Comparison of ENCODE assay signal across 12 cellular contexts in the genomic region with DNA sequence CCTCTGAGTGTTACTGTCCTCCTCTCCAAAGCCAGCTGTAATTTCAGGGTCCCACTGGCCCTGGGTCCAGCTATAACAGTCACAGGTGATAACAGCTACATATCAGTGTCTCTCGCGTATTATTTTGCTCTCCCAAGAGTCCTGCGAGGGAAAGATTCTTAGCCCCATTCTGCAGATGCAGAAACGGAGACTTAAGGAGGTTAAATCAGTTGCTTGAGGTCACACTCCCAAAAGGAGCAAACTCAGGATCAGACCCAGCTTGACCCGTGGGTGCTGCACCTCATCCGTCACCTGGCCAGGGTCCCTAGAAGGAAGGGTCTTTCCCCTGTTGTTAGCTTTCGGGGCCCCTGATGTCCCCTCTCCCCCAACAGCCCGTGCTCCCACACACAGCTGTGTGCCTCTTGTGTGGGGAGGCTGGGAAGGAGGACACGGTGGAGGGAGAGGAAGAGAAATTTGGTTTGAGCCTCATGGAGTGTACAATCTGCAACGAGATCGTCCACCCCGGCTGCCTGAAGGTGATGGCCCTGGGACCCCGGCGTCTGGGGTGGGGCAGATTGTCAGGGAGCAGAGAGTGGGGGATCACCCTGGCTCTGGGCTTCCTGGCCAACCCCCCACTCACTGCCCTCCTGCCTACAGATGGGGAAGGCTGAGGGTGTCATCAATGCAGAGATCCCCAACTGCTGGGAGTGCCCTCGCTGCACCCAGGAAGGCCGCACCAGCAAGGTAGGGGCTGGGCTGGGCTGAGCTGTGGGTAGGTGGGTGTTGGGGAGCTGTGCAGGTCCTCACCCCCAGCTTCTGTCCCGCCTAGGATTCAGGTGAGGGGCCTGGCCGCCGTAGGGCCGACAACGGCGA. TPM values are rescaled to one million over a fixed set of nuclear protein-coding genes. Genes with fewer than 3 reads are reported as not detected.
DNase-seq lines count a peak whose midpoint lies in the region; ATAC-seq, FAIRE-seq and TF ChIP-seq lines count a peak whose summit lies in the region.
"Had no signal": no experiment of that assay in that cellular context is flagged by ENCODE, and none has a peak within 500 bp of the region (broad histone marks: within the 10 kb centered on the region; RNA-seq: fewer than 3 reads in every experiment).

No MANE protein-coding gene starts in this region.

- no peak overlapping the region for H3K9ac ChIP-seq in HepG2 (ENCODE audit: insufficient read depth, low read depth, low read length)

- H4K20me1 ChIP-seq in HepG2 (ENCODE audit: insufficient read depth, low read length) (no peaks in the 10 kb centered on the region; the same call in 1 of the 2 replicates), hepatocyte (ENCODE audit: insufficient read depth, poor library complexity, severe bottlenecking) (peaks cover 3% of the 10 kb centered on the region)

- TF ChIP-seq POLR2A in HepG2 (IDR thresholded peaks at IDR 0.05; ENCODE audit: insufficient read depth in 1 of 2, low read depth in 2 of 2, low read length in 2 of 2), result no peak
- no peak for TF ChIP-seq POLR2A in right lobe of liver (IDR thresholded peaks at IDR 0.05)
- TF ChIP-seq POLR2A in vagina (IDR thresholded peaks at IDR 0.05), result no peak

- no TSS peak for BruUV-seq in HepG2 (replicated peaks; lab: Mats Ljungman, UMichigan)

- H3K36me3 ChIP-seq in HepG2 (replicated peaks in 1 of 2; ENCODE audit: control insufficient read depth in 1 of 2, insufficient read depth in 2 of 2, low read length in 2 of 2) (peaks cover 11 to 21% of the 10 kb centered on the region in 2 experiments), right lobe of liver (no peaks in the 10 kb centered on the region), hepatocyte (replicated peaks; ENCODE audit: insufficient read depth, low read depth) (no peaks in the 10 kb centered on the region), vagina (peaks cover 3 to 8% of the 10 kb centered on the region in 2 donors)

- FAIRE-seq in HepG2 (lab: Jason Lieb, UNC), result no peak

- no peak for TF ChIP-seq RAD21 in HepG2 (CRISPR knock-in tag; IDR thresholded peaks at IDR 0.05)

- no peak for TF ChIP-seq EP300 in HepG2 (IDR thresholded peaks at IDR 0.05; ENCODE audit: low read depth in 2 of 2, low read length in 2 of 2)
- TF ChIP-seq EP300 in HepG2 (CRISPR knock-in tag; IDR thresholded peaks at IDR 0.05; ENCODE audit: borderline replicate concordance), result no peak

- H3K4me1 ChIP-seq in HepG2 (ENCODE audit: insufficient read depth, low read length) (peaks cover 13% of the 10 kb centered on the region), right lobe of liver (no peaks in the 10 kb centered on the region), hepatocyte (ENCODE audit: insufficient read depth) (peaks cover 5% of the 10 kb centered on the region), vagina (peaks cover 28% of the 10 kb centered on the region)

- intact Hi-C loops in HepG2 (cut with micrococcal nuclease; ENCODE audit: unreplicated experiment) (loop anchor here (10.0 kb wide), 1 partner anchor 232 kb away; a partner anchor contains a TSS), right lobe of liver (cut with DNase I) (no loop called here), vagina (cut with DNase I) (no loop called here)

- WGBS in HepG2 (ENCODE audit: low lambda C conversion rate), result 95% methylated on average over 20 of the region's 22 CpGs
- WGBS in right lobe of liver (ENCODE audit: insufficient coverage, low coverage, low lambda C conversion rate, missing lambda C conversion rate), result 89% methylated on average over 4 of the region's 22 CpGs
- 96% methylated on average over 17 of the region's 22 CpGs for WGBS in hepatocyte (ENCODE audit: low lambda C conversion rate, missing lambda C conversion rate)

- H3K4me3 ChIP-seq in HepG2 (replicated peaks in 1 of 3; ENCODE audit: insufficient read depth in 1 of 3, low read depth in 2 of 3, low read length in 3 of 3) (no peak overlapping the region), right lobe of liver (no peak overlapping the region), hepatocyte (no peak overlapping the region), vagina (no peak overlapping the region)
- H3K4me3 ChIP-seq: adrenal gland, MG63, PC-9, transverse colon had no signal

- in situ Hi-C loops in HepG2 (cut with HindIII; ENCODE audit: extremely low pct_ligation_motif_present, low pct_unique_long_range_greater_than_20kb), result no loop called here

- H2AFZ ChIP-seq in HepG2 (ENCODE audit: low read length) (no peak overlapping the region), hepatocyte (no peak overlapping the region)
- H2AFZ ChIP-seq: PC-9 had no signal

- POLR2A ChIA-PET in HepG2 (lab: Yijun Ruan, JAX), result interaction anchor here (0.5 to 2.4 kb wide), 5 partner anchors 15 to 252 kb away, joined by 3 to 8 read pairs (median 3); a partner anchor contains a TSS

- no peak overlapping the region for H3K27ac ChIP-seq in HepG2 (ENCODE audit: extremely low read length, insufficient read depth, low read length)
- no peak overlapping the region for H3K27ac ChIP-seq in right lobe of liver
- H3K27ac ChIP-seq in hepatocyte, result no peak overlapping the region
- H3K27ac ChIP-seq in vagina, result peak overlapping the region; percentile 59
- H3K27ac ChIP-seq: adrenal gland, PC-9, transverse colon had no signal

- H3K9me3 ChIP-seq in HepG2 (ENCODE audit: low read length), result no peaks in the 10 kb centered on the region
- no peaks in the 10 kb centered on the region for H3K9me3 ChIP-seq in right lobe of liver
- H3K9me3 ChIP-seq in hepatocyte (ENCODE audit: low read depth), result no peaks in the 10 kb centered on the region
- H3K9me3 ChIP-seq in vagina, result no peaks in the 10 kb centered on the region
- H3K9me3 ChIP-seq: adrenal gland, MG63, transverse colon had no signal

- H3K79me2 ChIP-seq in HepG2 (ENCODE audit: insufficient read depth, low read length) (no peaks in the 10 kb centered on the region), hepatocyte (peaks cover 14% of the 10 kb centered on the region)

- ATAC-seq in HepG2, result no peak
- ATAC-seq in right lobe of liver, result no peak

- no peak overlapping the region for H3K4me2 ChIP-seq in HepG2 (ENCODE audit: low read depth, low read length)
- H3K4me2 ChIP-seq in hepatocyte, result no peak overlapping the region
- H3K4me2 ChIP-seq: PC-9 had no signal

- TF ChIP-seq CTCF in HepG2 (CRISPR knock-in tag; IDR thresholded peaks at IDR 0.05) (no peak), right lobe of liver (IDR thresholded peaks at IDR 0.05) (no peak), hepatocyte (IDR thresholded peaks at IDR 0.05; ENCODE audit: poor library complexity) (no peak), vagina (IDR thresholded peaks at IDR 0.05) (no peak)

- DNase-seq in HepG2 (ENCODE audit: low spot score) (no peak), right lobe of liver (no peak), hepatocyte (ENCODE audit: low spot score) (peak; percentile 4), vagina (ENCODE audit: extremely low spot score in 2 of 2) (no peak), amniotic stem cell (lab: John Stamatoyannopoulos, UW) (no peak), HT-29 (ENCODE audit: low spot score) (no peak)
- DNase-seq: effector CD8-positive, alpha-beta T cell; T-helper 9 cell had no signal

- no peaks in the 10 kb centered on the region for H3K9me2 ChIP-seq in hepatocyte (replicated peaks; ENCODE audit: insufficient read depth)

- CTCF ChIA-PET in HepG2 (lab: Yijun Ruan, JAX; ENCODE audit: low intra/inter-chr PET ratio, low total read pairs), result no interaction called here

- H3K27me3 ChIP-seq in HepG2 (ENCODE audit: control insufficient read depth in 1 of 2, insufficient read depth in 2 of 2, low read length in 2 of 2) (no peaks in the 10 kb centered on the region; a peak in 1 of 5 replicates), right lobe of liver (no peaks in the 10 kb centered on the region), hepatocyte (no peaks in the 10 kb centered on the region), vagina (no peaks in the 10 kb centered on the region)
- H3K27me3 ChIP-seq: adrenal gland, MG63, transverse colon had no signal

RNA-seq across cellular contexts. Expression of a gene that starts 3.8 kb away (rescaled TPM):
- total RNA-seq in HepG2 (2016; rRNA removed; fragmentation: Illumina TruSeq; extraction: Trizol), result 7.4 and 13.7 TPM in 2 replicates
- 0.88 and 1.0 TPM in 2 replicates for total RNA-seq in HepG2 (2016; cell fraction: cytosol; rRNA removed; fragmentation: Illumina TruSeq; extraction: Trizol; ENCODE audit: low read depth)
- 7.5 and 14.8 TPM in 2 replicates for total RNA-seq in HepG2 (2016; cell fraction: insoluble cytoplasmic fraction; rRNA removed; fragmentation: Illumina TruSeq; extraction: Trizol)
- total RNA-seq in HepG2 (2016; cell fraction: membrane; rRNA removed; fragmentation: Illumina TruSeq; extraction: Trizol), result 3.5 and 3.7 TPM in 2 replicates
- total RNA-seq in HepG2 (2016; cell fraction: nucleus; rRNA removed; fragmentation: Illumina TruSeq; extraction: Trizol), result 7.2 and 8.5 TPM in 2 replicates
- polyA plus RNA-seq in HepG2 (2011; rRNA removed), result 6.0 and 10.1 TPM in 2 replicates
- 4.8 and 8.3 TPM in 2 replicates for polyA plus RNA-seq in HepG2 (2011; cell fraction: cytosol; rRNA removed)
- polyA plus RNA-seq in HepG2 (2011; cell fraction: nucleus; rRNA removed), result 32.6 and 42.1 TPM in 2 replicates
- 6.0 and 7.5 TPM in 2 replicates for polyA plus RNA-seq in HepG2 (2012)
- 0.59 and 0.62 TPM in 2 replicates for polyA plus RNA-seq in HepG2 (2016; cell fraction: cytosol; fragmentation: Illumina TruSeq; extraction: Trizol; ENCODE audit: low read depth)
- polyA plus RNA-seq in HepG2 (2016; cell fraction: insoluble cytoplasmic fraction; fragmentation: Illumina TruSeq; extraction: Trizol; ENCODE audit: low read depth), result 8.3 and 8.7 TPM in 2 replicates
- 2.0 and 2.5 TPM in 2 replicates for polyA plus RNA-seq in HepG2 (2016; cell fraction: membrane; fragmentation: Illumina TruSeq; extraction: Trizol; ENCODE audit: low read depth)
- polyA plus RNA-seq in HepG2 (2016; cell fraction: nucleus; fragmentation: Illumina TruSeq; extraction: Trizol; ENCODE audit: insufficient read depth, low read depth), result 18.4 and 19.3 TPM in 2 replicates
- polyA minus RNA-seq in HepG2 (2011; rRNA and poly(A)+ RNA removed; ENCODE audit: low replicate concordance), result 9.2 and 19.5 TPM in 2 replicates
- polyA minus RNA-seq in HepG2 (2011; cell fraction: cytosol; rRNA and poly(A)+ RNA removed), result 8.9 and 9.6 TPM in 2 replicates
- 6.3 and 7.0 TPM in 2 replicates for polyA minus RNA-seq in HepG2 (2011; cell fraction: nucleus; rRNA and poly(A)+ RNA removed)
- 1 to 10 TPM; 2.8 to 8.0 (median 3.4) TPM for total RNA-seq in right lobe of liver
- 15.6 and 19.4 TPM in 2 replicates for total RNA-seq in hepatocyte
- 2.1 and 3.6 TPM in 2 replicates for polyA plus RNA-seq in hepatocyte
- 21.4 TPM for total RNA-seq in vagina
- total RNA-seq in HT-29 (2014; rRNA removed; shearing (Covaris generic)), result 42.6 and 43.3 TPM in 2 replicates

RNA-seq across cellular contexts. Expression of a gene that starts 21.7 kb away (rescaled TPM):
- total RNA-seq in HepG2 (2016; rRNA removed; fragmentation: Illumina TruSeq; extraction: Trizol), result 6.3 and 11.4 TPM in 2 replicates
- total RNA-seq in HepG2 (2016; cell fraction: cytosol; rRNA removed; fragmentation: Illumina TruSeq; extraction: Trizol; ENCODE audit: low read depth), result 3.1 and 3.3 TPM in 2 replicates
- total RNA-seq in HepG2 (2016; cell fraction: insoluble cytoplasmic fraction; rRNA removed; fragmentation: Illumina TruSeq; extraction: Trizol), result 6.8 and 11.0 TPM in 2 replicates
- 6.6 and 6.9 TPM in 2 replicates for total RNA-seq in HepG2 (2016; cell fraction: membrane; rRNA removed; fragmentation: Illumina TruSeq; extraction: Trizol)
- 9.5 and 9.8 TPM in 2 replicates for total RNA-seq in HepG2 (2016; cell fraction: nucleus; rRNA removed; fragmentation: Illumina TruSeq; extraction: Trizol)
- polyA plus RNA-seq in HepG2 (2011; rRNA removed), result 32.0 and 41.3 TPM in 2 replicates
- 40.6 and 43.1 TPM in 2 replicates for polyA plus RNA-seq in HepG2 (2011; cell fraction: cytosol; rRNA removed)
- 24.2 and 26.2 TPM in 2 replicates for polyA plus RNA-seq in HepG2 (2011; cell fraction: nucleus; rRNA removed)
- polyA plus RNA-seq in HepG2 (2012), result 8.4 and 8.8 TPM in 2 replicates
- polyA plus RNA-seq in HepG2 (2016; cell fraction: cytosol; fragmentation: Illumina TruSeq; extraction: Trizol; ENCODE audit: low read depth), result 2.0 and 3.1 TPM in 2 replicates
- polyA plus RNA-seq in HepG2 (2016; cell fraction: insoluble cytoplasmic fraction; fragmentation: Illumina TruSeq; extraction: Trizol; ENCODE audit: low read depth), result 6.2 and 7.6 TPM in 2 replicates
- polyA plus RNA-seq in HepG2 (2016; cell fraction: membrane; fragmentation: Illumina TruSeq; extraction: Trizol; ENCODE audit: low read depth), result 4.8 and 5.1 TPM in 2 replicates
- 14.8 and 15.7 TPM in 2 replicates for polyA plus RNA-seq in HepG2 (2016; cell fraction: nucleus; fragmentation: Illumina TruSeq; extraction: Trizol; ENCODE audit: insufficient read depth, low read depth)
- polyA minus RNA-seq in HepG2 (2011; rRNA and poly(A)+ RNA removed; ENCODE audit: low replicate concordance), result 9.3 and 112 TPM in 2 replicates
- polyA minus RNA-seq in HepG2 (2011; cell fraction: cytosol; rRNA and poly(A)+ RNA removed), result 19.9 and 21.3 TPM in 2 replicates
- 9.7 and 16.2 TPM in 2 replicates for polyA minus RNA-seq in HepG2 (2011; cell fraction: nucleus; rRNA and poly(A)+ RNA removed)
- 10 to 100 TPM; 27.7 to 56.6 (median 31.6) TPM for total RNA-seq in right lobe of liver
- 42.4 and 52.5 TPM in 2 replicates for total RNA-seq in hepatocyte
- polyA plus RNA-seq in hepatocyte, result 54.0 and 56.9 TPM in 2 replicates
- total RNA-seq in vagina, result 27.0 TPM
- 16.9 and 22.9 TPM in 2 replicates for total RNA-seq in HT-29 (2014; rRNA removed; shearing (Covaris generic))

RNA-seq across cellular contexts. Expression of a gene that starts 30.4 kb away (rescaled TPM):
- 3.6 and 5.6 TPM in 2 replicates for total RNA-seq in HepG2 (2016; rRNA removed; fragmentation: Illumina TruSeq; extraction: Trizol)
- 7.1 and 10.5 TPM in 2 replicates for total RNA-seq in HepG2 (2016; cell fraction: cytosol; rRNA removed; fragmentation: Illumina TruSeq; extraction: Trizol; ENCODE audit: low read depth)
- 3.1 and 5.4 TPM in 2 replicates for total RNA-seq in HepG2 (2016; cell fraction: insoluble cytoplasmic fraction; rRNA removed; fragmentation: Illumina TruSeq; extraction: Trizol)
- 4.3 and 6.1 TPM in 2 replicates for total RNA-seq in HepG2 (2016; cell fraction: membrane; rRNA removed; fragmentation: Illumina TruSeq; extraction: Trizol)
- total RNA-seq in HepG2 (2016; cell fraction: nucleus; rRNA removed; fragmentation: Illumina TruSeq; extraction: Trizol), result 6.3 and 8.6 TPM in 2 replicates
- polyA plus RNA-seq in HepG2 (2011; rRNA removed), result 3.2 and 3.8 TPM in 2 replicates
- polyA plus RNA-seq in HepG2 (2011; cell fraction: cytosol; rRNA removed), result 1.6 and 2.0 TPM in 2 replicates
- 23.9 and 35.1 TPM in 2 replicates for polyA plus RNA-seq in HepG2 (2011; cell fraction: nucleus; rRNA removed)
- polyA plus RNA-seq in HepG2 (2012), result 15.4 and 28.2 TPM in 2 replicates
- 0.57 and 1.4 TPM in 2 replicates for polyA plus RNA-seq in HepG2 (2016; cell fraction: cytosol; fragmentation: Illumina TruSeq; extraction: Trizol; ENCODE audit: low read depth)
- polyA plus RNA-seq in HepG2 (2016; cell fraction: insoluble cytoplasmic fraction; fragmentation: Illumina TruSeq; extraction: Trizol; ENCODE audit: low read depth), result 10.9 and 15.4 TPM in 2 replicates
- polyA plus RNA-seq in HepG2 (2016; cell fraction: membrane; fragmentation: Illumina TruSeq; extraction: Trizol; ENCODE audit: low read depth), result 2.9 and 3.9 TPM in 2 replicates
- 43.7 and 55.5 TPM in 2 replicates for polyA plus RNA-seq in HepG2 (2016; cell fraction: nucleus; fragmentation: Illumina TruSeq; extraction: Trizol; ENCODE audit: insufficient read depth, low read depth)
- polyA minus RNA-seq in HepG2 (2011; rRNA and poly(A)+ RNA removed; ENCODE audit: low replicate concordance), result 5.5 and 8.7 TPM in 2 replicates
- polyA minus RNA-seq in HepG2 (2011; cell fraction: cytosol; rRNA and poly(A)+ RNA removed), result 2.8 and 3.1 TPM in 2 replicates
- 7.0 and 11.2 TPM in 2 replicates for polyA minus RNA-seq in HepG2 (2011; cell fraction: nucleus; rRNA and poly(A)+ RNA removed)
- 1 to 10 TPM; 3.7 to 7.4 (median 6.9) TPM for total RNA-seq in right lobe of liver
- 1.8 and 2.7 TPM in 2 replicates for total RNA-seq in hepatocyte
- 2.2 and 2.3 TPM in 2 replicates for polyA plus RNA-seq in hepatocyte
- total RNA-seq in vagina, result 10.6 TPM
- 7.7 and 9.8 TPM in 2 replicates for total RNA-seq in HT-29 (2014; rRNA removed; shearing (Covaris generic))

RNA-seq across cellular contexts. Expression of a gene that starts 30.7 kb away (rescaled TPM):
- total RNA-seq in HepG2 (2016; rRNA removed; fragmentation: Illumina TruSeq; extraction: Trizol) (0.11 and 0.13 TPM in 2 replicates), right lobe of liver (under 1 TPM in 4 of 6 experiments, not detected in 2; 0.13 to 0.74 (median 0.43) TPM), hepatocyte (1.1 and 1.7 TPM in 2 replicates), vagina (3.2 TPM)
- total RNA-seq in HepG2 (2016; cell fraction: cytosol; rRNA removed; fragmentation: Illumina TruSeq; extraction: Trizol; ENCODE audit: low read depth), result 0.18 and 0.20 TPM in 2 replicates
- total RNA-seq in HepG2 (2016; cell fraction: insoluble cytoplasmic fraction; rRNA removed; fragmentation: Illumina TruSeq; extraction: Trizol), result 0.19 TPM in 1 of 2 replicates, not detected in the other
- total RNA-seq in HepG2 (2016; cell fraction: membrane; rRNA removed; fragmentation: Illumina TruSeq; extraction: Trizol), result 0.19 and 0.31 TPM in 2 replicates
- not detected in 2 replicates for total RNA-seq in HepG2 (2016; cell fraction: nucleus; rRNA removed; fragmentation: Illumina TruSeq; extraction: Trizol)
- polyA plus RNA-seq in HepG2 (2011; rRNA removed) (1.8 and 2.6 TPM in 2 replicates), hepatocyte (13.0 and 18.2 TPM in 2 replicates)
- 1.5 and 1.6 TPM in 2 replicates for polyA plus RNA-seq in HepG2 (2011; cell fraction: cytosol; rRNA removed)
- polyA plus RNA-seq in HepG2 (2011; cell fraction: nucleus; rRNA removed), result 1.7 and 2.3 TPM in 2 replicates
- polyA plus RNA-seq in HepG2 (2012), result 0.57 and 0.99 TPM in 2 replicates
- 0.20 and 0.23 TPM in 2 replicates for polyA plus RNA-seq in HepG2 (2016; cell fraction: cytosol; fragmentation: Illumina TruSeq; extraction: Trizol; ENCODE audit: low read depth)
- 0.44 and 0.81 TPM in 2 replicates for polyA plus RNA-seq in HepG2 (2016; cell fraction: insoluble cytoplasmic fraction; fragmentation: Illumina TruSeq; extraction: Trizol; ENCODE audit: low read depth)
- polyA plus RNA-seq in HepG2 (2016; cell fraction: membrane; fragmentation: Illumina TruSeq; extraction: Trizol; ENCODE audit: low read depth), result 0.44 and 0.47 TPM in 2 replicates
- polyA plus RNA-seq in HepG2 (2016; cell fraction: nucleus; fragmentation: Illumina TruSeq; extraction: Trizol; ENCODE audit: insufficient read depth, low read depth), result 0.28 and 0.49 TPM in 2 replicates
- polyA minus RNA-seq in HepG2 (2011; rRNA and poly(A)+ RNA removed; ENCODE audit: low replicate concordance), result 0.94 and 3.5 TPM in 2 replicates
- polyA minus RNA-seq in HepG2 (2011; cell fraction: cytosol; rRNA and poly(A)+ RNA removed), result 0.49 and 0.97 TPM in 2 replicates
- polyA minus RNA-seq in HepG2 (2011; cell fraction: nucleus; rRNA and poly(A)+ RNA removed), result 0.25 and 0.77 TPM in 2 replicates
- not detected in 2 replicates for total RNA-seq in HT-29 (2014; rRNA removed; shearing (Covaris generic))

RNA-seq across cellular contexts. Expression of a gene that starts 33.3 kb away (rescaled TPM):
- total RNA-seq in HepG2 (2016; rRNA removed; fragmentation: Illumina TruSeq; extraction: Trizol) (20.6 and 33.8 TPM in 2 replicates), right lobe of liver (10 to 100 TPM in 2 of 6 experiments, 1 to 10 TPM in 4; 5.9 to 14.3 (median 7.9) TPM), hepatocyte (21.4 and 25.7 TPM in 2 replicates), vagina (38.1 TPM)
- 194 and 197 TPM in 2 replicates for total RNA-seq in HepG2 (2016; cell fraction: cytosol; rRNA removed; fragmentation: Illumina TruSeq; extraction: Trizol; ENCODE audit: low read depth)
- total RNA-seq in HepG2 (2016; cell fraction: insoluble cytoplasmic fraction; rRNA removed; fragmentation: Illumina TruSeq; extraction: Trizol), result 22.9 and 35.1 TPM in 2 replicates
- 119 and 127 TPM in 2 replicates for total RNA-seq in HepG2 (2016; cell fraction: membrane; rRNA removed; fragmentation: Illumina TruSeq; extraction: Trizol)
- 13.0 and 13.8 TPM in 2 replicates for total RNA-seq in HepG2 (2016; cell fraction: nucleus; rRNA removed; fragmentation: Illumina TruSeq; extraction: Trizol)
- polyA plus RNA-seq in HepG2 (2011; rRNA removed) (17.3 and 17.7 TPM in 2 replicates), hepatocyte (54.1 and 57.3 TPM in 2 replicates)
- 16.6 and 23.0 TPM in 2 replicates for polyA plus RNA-seq in HepG2 (2011; cell fraction: cytosol; rRNA removed)
- 6.8 and 7.6 TPM in 2 replicates for polyA plus RNA-seq in HepG2 (2011; cell fraction: nucleus; rRNA removed)
- 9.5 and 11.7 TPM in 2 replicates for polyA plus RNA-seq in HepG2 (2012)
- polyA plus RNA-seq in HepG2 (2016; cell fraction: cytosol; fragmentation: Illumina TruSeq; extraction: Trizol; ENCODE audit: low read depth), result 217 TPM in 2 replicates
- 24.4 and 25.8 TPM in 2 replicates for polyA plus RNA-seq in HepG2 (2016; cell fraction: insoluble cytoplasmic fraction; fragmentation: Illumina TruSeq; extraction: Trizol; ENCODE audit: low read depth)
- 119 and 124 TPM in 2 replicates for polyA plus RNA-seq in HepG2 (2016; cell fraction: membrane; fragmentation: Illumina TruSeq; extraction: Trizol; ENCODE audit: low read depth)
- polyA plus RNA-seq in HepG2 (2016; cell fraction: nucleus; fragmentation: Illumina TruSeq; extraction: Trizol; ENCODE audit: insufficient read depth, low read depth), result 23.8 and 25.6 TPM in 2 replicates
- polyA minus RNA-seq in HepG2 (2011; rRNA and poly(A)+ RNA removed; ENCODE audit: low replicate concordance), result 4.2 and 4.3 TPM in 2 replicates
- 5.2 and 7.2 TPM in 2 replicates for polyA minus RNA-seq in HepG2 (2011; cell fraction: cytosol; rRNA and poly(A)+ RNA removed)
- polyA minus RNA-seq in HepG2 (2011; cell fraction: nucleus; rRNA and poly(A)+ RNA removed), result 3.6 and 3.9 TPM in 2 replicates
- total RNA-seq in HT-29 (2014; rRNA removed; shearing (Covaris generic)), result 28.3 and 34.3 TPM in 2 replicates
